22 cellular contexts compared by ENCODE assay signal in genomic region chr10:11201911-11202310, GRCh38.
A peak's percentile ranks its signal among the peaks of the same experiment; 100 is the strongest.
DNase-seq lines count a peak whose midpoint lies in the region; ATAC-seq lines count a peak whose summit lies in the region.
"Had no signal": no experiment of that assay in that cellular context is flagged by ENCODE, and none has a peak within 500 bp of the region (broad histone marks: within the 10 kb centered on the region; RNA-seq: fewer than 3 reads in every experiment).

No MANE protein-coding gene starts in this region.

- no peak overlapping the region for H3K4me3 Mint-ChIP-seq in activated naive CD4-positive, alpha-beta T cell treated with anti-CD3 and anti-CD28 coated beads, Interleukin-2, amount 50 U/mL, for 24 hours
- H3K4me3 Mint-ChIP-seq in T-cell: peak overlapping the region in 1 of 3 donors; percentile 58
- H3K4me3 Mint-ChIP-seq in effector memory CD8-positive, alpha-beta T cell: peak overlapping the region; percentile 72 to 80
- no peak overlapping the region for H3K4me3 Mint-ChIP-seq in stimulated activated naive CD8-positive, alpha-beta T cell treated with anti-CD3 and anti-CD28 coated beads, Interleukin-15, amount 100 ng/mL, for 72 hours

- H3K27ac Mint-ChIP-seq in activated naive CD4-positive, alpha-beta T cell treated with anti-CD3 and anti-CD28 coated beads, Interleukin-2, amount 50 U/mL, for 24 hours: peak overlapping the region; percentile 92
- peak overlapping the region; percentile 65 to 67 for H3K27ac Mint-ChIP-seq in T-cell
- peak overlapping the region; percentile 95 to 97 for H3K27ac Mint-ChIP-seq in effector memory CD8-positive, alpha-beta T cell
- H3K27ac Mint-ChIP-seq in stimulated activated naive CD8-positive, alpha-beta T cell treated with anti-CD3 and anti-CD28 coated beads, Interleukin-15, amount 100 ng/mL, for 72 hours: peak overlapping the region; percentile 12

- no peaks in the 10 kb centered on the region for H3K27me3 Mint-ChIP-seq in activated naive CD4-positive, alpha-beta T cell treated with anti-CD3 and anti-CD28 coated beads, Interleukin-2, amount 50 U/mL, for 24 hours
- no peaks in the 10 kb centered on the region for H3K27me3 Mint-ChIP-seq in T-cell
- no peaks in the 10 kb centered on the region for H3K27me3 Mint-ChIP-seq in effector memory CD8-positive, alpha-beta T cell
- H3K27me3 Mint-ChIP-seq in stimulated activated naive CD8-positive, alpha-beta T cell treated with anti-CD3 and anti-CD28 coated beads, Interleukin-15, amount 100 ng/mL, for 72 hours: no peaks in the 10 kb centered on the region

- CTCF ChIA-PET in T-cell (lab: Charles Lee): interaction anchor here (0.6 to 2.0 kb wide), 5 partner anchors 23 to 1868 kb away, joined by 3 to 9 read pairs (median 4); no protein-coding TSS in a partner anchor

- no peaks in the 10 kb centered on the region for H3K9me3 Mint-ChIP-seq in activated naive CD4-positive, alpha-beta T cell treated with anti-CD3 and anti-CD28 coated beads, Interleukin-2, amount 50 U/mL, for 24 hours
- H3K9me3 Mint-ChIP-seq in T-cell: no peaks in the 10 kb centered on the region
- H3K9me3 Mint-ChIP-seq in effector memory CD8-positive, alpha-beta T cell: no peaks in the 10 kb centered on the region
- peaks cover 4 to 9% of the 10 kb centered on the region in 2 donors for H3K9me3 Mint-ChIP-seq in stimulated activated naive CD8-positive, alpha-beta T cell treated with anti-CD3 and anti-CD28 coated beads, Interleukin-15, amount 100 ng/mL, for 72 hours

- POLR2A ChIA-PET in T-cell (lab: Charles Lee): interaction anchor here (0.6 to 0.7 kb wide), 2 partner anchors 19 to 45 kb away, joined by 3 to 4 read pairs; no protein-coding TSS in a partner anchor

- H3K36me3 Mint-ChIP-seq in activated naive CD4-positive, alpha-beta T cell treated with anti-CD3 and anti-CD28 coated beads, Interleukin-2, amount 50 U/mL, for 24 hours: peaks cover 38% of the 10 kb centered on the region
- peaks cover 89% of the 10 kb centered on the region for H3K36me3 Mint-ChIP-seq in T-cell
- peaks cover 97% of the 10 kb centered on the region for H3K36me3 Mint-ChIP-seq in effector memory CD8-positive, alpha-beta T cell (ENCODE audit: insufficient read depth)

- ATAC-seq in T-cell (replicated peaks in 1 of 4) (no peak), HG02973 (IDR thresholded peaks at IDR 0.05; ENCODE audit: unreplicated experiment) (no peak)
- no peak for ATAC-seq in effector memory CD8-positive, alpha-beta T cell (replicated peaks)
- ATAC-seq in stimulated activated naive CD8-positive, alpha-beta T cell treated with anti-CD3 and anti-CD28 coated beads, Interleukin-15, amount 100 ng/mL, for 72 hours: no peak
- ATAC-seq: lower lobe of right lung had no signal

- DNase-seq in activated naive CD4-positive, alpha-beta T cell (lab: John Stamatoyannopoulos, UW): no peak
- DNase-seq in T-cell (no peak), Kasumi-1 (lab: John Stamatoyannopoulos, UW) (no peak), DMS53 treated with DMSO at 0.1 percent for 48 hours (lab: John Stamatoyannopoulos, UW; ENCODE audit: unreplicated experiment) (no peak)
- DNase-seq in effector memory CD8-positive, alpha-beta T cell: no peak
- no peak for DNase-seq in stimulated activated naive CD8-positive, alpha-beta T cell treated with anti-CD3 and anti-CD28 coated beads, Interleukin-15, amount 100 ng/mL, for 72 hours
- DNase-seq: ACHN; activated CD4-positive, CD25-positive, alpha-beta regulatory T cell; activated effector memory CD4-positive, alpha-beta T cell treated with anti-CD3 and anti-CD28 coated beads, Interleukin-2, amount 50 U/mL, for 16 hours; DND-41; erythroblast; HCEC 1CT; hippocampal formation; lower lobe of right lung; NCI-H1092 treated with DMSO at 0.1 percent for 48 hours; NCI-H2081; ovary; Peyer's patch; stimulated activated CD4-positive, alpha-beta T cell treated with anti-CD3 and anti-CD28 coated beads, Interleukin-12 subunit alpha, Interleukin-12 subunit beta, amount 100 ng/mL, for 4 hours; uterus had no signal

- peaks cover 99% of the 10 kb centered on the region for H3K4me1 Mint-ChIP-seq in activated naive CD4-positive, alpha-beta T cell treated with anti-CD3 and anti-CD28 coated beads, Interleukin-2, amount 50 U/mL, for 24 hours
- H3K4me1 Mint-ChIP-seq in T-cell: peaks cover 100% of the 10 kb centered on the region in 3 donors
- peaks cover 89 to 96% of the 10 kb centered on the region in 2 donors for H3K4me1 Mint-ChIP-seq in effector memory CD8-positive, alpha-beta T cell (ENCODE audit: low read depth in 2 of 2)
- H3K4me1 Mint-ChIP-seq in stimulated activated naive CD8-positive, alpha-beta T cell treated with anti-CD3 and anti-CD28 coated beads, Interleukin-15, amount 100 ng/mL, for 72 hours: peaks cover 100% of the 10 kb centered on the region

Comparison
In these comparisons a context has a peak if more than half of its experiments do, and no peak if none do; other contexts are left out.
1. H3K27ac Mint-ChIP-seq: peak in every context shown above with its lines; median percentile 96 in effector memory CD8-positive, alpha-beta T cell; 92 in activated naive CD4-positive, alpha-beta T cell treated with anti-CD3 and anti-CD28 coated beads, Interleukin-2, amount 50 U/mL, for 24 hours; 66 in T-cell; 12 in stimulated activated naive CD8-positive, alpha-beta T cell treated with anti-CD3 and anti-CD28 coated beads, Interleukin-15, amount 100 ng/mL, for 72 hours.
2. H3K4me3 Mint-ChIP-seq: peak in effector memory CD8-positive, alpha-beta T cell (2 of 2); none in activated naive CD4-positive, alpha-beta T cell treated with anti-CD3 and anti-CD28 coated beads, Interleukin-2, amount 50 U/mL, for 24 hours (single experiment) and stimulated activated naive CD8-positive, alpha-beta T cell treated with anti-CD3 and anti-CD28 coated beads, Interleukin-15, amount 100 ng/mL, for 72 hours (0 of 2).